25 cellular contexts compared by ENCODE assay signal in the genomic region with DNA sequence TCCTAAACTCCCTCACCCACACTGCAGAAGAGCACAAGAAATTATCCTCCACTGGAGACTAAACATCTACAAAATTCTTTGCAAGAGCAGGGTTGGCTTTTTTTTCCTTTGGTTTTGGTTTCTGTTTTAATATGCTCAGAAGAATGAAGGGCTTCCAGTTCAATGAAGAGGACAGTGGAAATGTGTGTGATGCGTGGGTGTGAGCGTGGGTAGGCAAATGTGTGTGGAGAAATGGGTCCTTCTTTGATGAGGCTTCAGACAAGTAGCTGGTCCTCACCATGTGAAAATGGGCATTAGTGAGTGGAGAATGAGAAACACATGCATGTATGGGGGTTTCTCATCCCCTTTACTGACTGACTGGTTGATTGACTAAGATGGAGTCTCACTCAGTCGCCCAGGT.
DNase-seq lines count a peak whose midpoint lies in the region; ATAC-seq, FAIRE-seq and TF ChIP-seq lines count a peak whose summit lies in the region.
"Had no signal": no experiment of that assay in that cellular context is flagged by ENCODE, and none has a peak within 500 bp of the region (broad histone marks: within the 10 kb centered on the region; RNA-seq: fewer than 3 reads in every experiment).

No MANE protein-coding gene starts in this region.

- peak overlapping the region in 1 of 2 donors; percentile 2 for H3K4me3 Mint-ChIP-seq in stimulated activated naive B cell treated with anti-CD40 and anti-IgM and Interleukin-4, amounts not matched to agents 10 μg/mL and 1 μg/mL and 100 μg/mL, for 72 hours
- no peak overlapping the region for H3K4me3 Mint-ChIP-seq in activated CD4-positive, alpha-beta T cell treated with anti-CD3 and anti-CD28 coated beads for 36 hours
- H3K4me3 Mint-ChIP-seq: CD8-positive, alpha-beta memory T cell; T-helper 17 cell had no signal

- no peaks in the 10 kb centered on the region for H3K9me2 ChIP-seq in DOHH2 (replicated peaks; ENCODE audit: control insufficient read depth, low read length)

- no peak for TF ChIP-seq POLR2A in GM12891 (IDR thresholded peaks at IDR 0.05; ENCODE audit: low read depth, low read length)

- FAIRE-seq in GM12891 (lab: Jason Lieb, UNC): peak; percentile 81

- H3K79me2 ChIP-seq in DOHH2 (ENCODE audit: control insufficient read depth, low read length): no peaks in the 10 kb centered on the region
- no peaks in the 10 kb centered on the region for H3K79me2 ChIP-seq in OCI-LY3 (ENCODE audit: low read length)

- TF ChIP-seq CTCF in DOHH2 (IDR thresholded peaks at IDR 0.05; ENCODE audit: low read depth, low read length, poor library complexity, severe bottlenecking) (no peak), OCI-LY3 (IDR thresholded peaks at IDR 0.05; ENCODE audit: low read depth, low read length) (no peak)

- no peak overlapping the region for H3K4me3 ChIP-seq in DOHH2 (ENCODE audit: low read length)
- H3K4me3 ChIP-seq in OCI-LY3 (ENCODE audit: low read length): peak overlapping the region; percentile 35
- H3K4me3 ChIP-seq: PC-9 had no signal

- no peaks in the 10 kb centered on the region for H3K27me3 Mint-ChIP-seq in stimulated activated naive B cell treated with anti-CD40 and anti-IgM and Interleukin-4, amounts not matched to agents 10 μg/mL and 1 μg/mL and 100 μg/mL, for 72 hours
- peaks cover 4% of the 10 kb centered on the region for H3K27me3 Mint-ChIP-seq in activated CD4-positive, alpha-beta T cell treated with anti-CD3 and anti-CD28 coated beads for 36 hours
- H3K27me3 Mint-ChIP-seq: T-helper 17 cell had no signal

- no peaks in the 10 kb centered on the region for H3K36me3 ChIP-seq in DOHH2 (ENCODE audit: control insufficient read depth, low read length)
- H3K36me3 ChIP-seq in OCI-LY3 (replicated peaks; ENCODE audit: low read depth, low read length): no peaks in the 10 kb centered on the region

- peak overlapping the region; percentile 5; the same call in 1 of the 2 replicates for H3K4me2 ChIP-seq in DOHH2 (ENCODE audit: low read length)
- peak overlapping the region; percentile 78 for H3K4me2 ChIP-seq in OCI-LY3 (ENCODE audit: low read length)
- H3K4me2 ChIP-seq: PC-9 had no signal

- DNase-seq in GM12891 (ENCODE audit: insufficient read length, low spot score): no peak
- DNase-seq in stimulated activated naive B cell treated with anti-CD40 and anti-IgM and Interleukin-4, amounts not matched to agents 10 μg/mL and 1 μg/mL and 100 μg/mL, for 72 hours: no peak
- no peak for DNase-seq in activated CD4-positive, alpha-beta T cell treated with anti-CD3 and anti-CD28 coated beads for 36 hours
- DNase-seq in dermis blood vessel endothelial cell: no peak
- no peak for DNase-seq in SKM-1 treated with dmso at 0.1 percent for 144 hours (lab: John Stamatoyannopoulos, UW; ENCODE audit: unreplicated experiment)
- DNase-seq: C1 segment of cervical spinal cord; Calu3; CD8-positive, alpha-beta memory T cell; GDM1; H7; KBM-7; MM.1S; NCI-H1048; NCI-H1417 treated with DMSO at 0.1 percent for 48 hours; NCI-H187; NCI-H2107; NCI-H446 treated with DMSO at 0.1 percent for 48 hours; NCI-H526 treated with DMSO at 0.1 percent for 48 hours; PC-9; RPMI8226; SHP77; SW 1271; T-helper 17 cell had no signal

- H3K27ac ChIP-seq in DOHH2 (ENCODE audit: low read depth, low read length) (no peak overlapping the region), OCI-LY3 (ENCODE audit: low read length) (peak overlapping the region; percentile 11; the same call in 1 of the 2 replicates)
- H3K27ac ChIP-seq: PC-9 had no signal

- H3K4me1 ChIP-seq in DOHH2 (ENCODE audit: control insufficient read depth, low read length) (peaks cover 34% of the 10 kb centered on the region), OCI-LY3 (ENCODE audit: low read length) (peaks cover 38% of the 10 kb centered on the region)

- H4K20me1 ChIP-seq in DOHH2 (ENCODE audit: control insufficient read depth, insufficient read depth, low read depth, low read length) (no peaks in the 10 kb centered on the region), OCI-LY3 (ENCODE audit: insufficient read depth, low read length) (no peaks in the 10 kb centered on the region)

- POLR2A ChIA-PET in activated CD4-positive, alpha-beta T cell treated with anti-CD3 and anti-CD28 coated beads for 36 hours (lab: Charles Lee): no interaction called here

- CTCF ChIA-PET in activated CD4-positive, alpha-beta T cell treated with anti-CD3 and anti-CD28 coated beads for 36 hours (lab: Charles Lee): no interaction called here

- no peak overlapping the region for H2AFZ ChIP-seq in OCI-LY3 (ENCODE audit: low read depth, low read length)
- H2AFZ ChIP-seq: PC-9 had no signal

- peaks cover 24 to 43% of the 10 kb centered on the region in 2 donors for H3K4me1 Mint-ChIP-seq in stimulated activated naive B cell treated with anti-CD40 and anti-IgM and Interleukin-4, amounts not matched to agents 10 μg/mL and 1 μg/mL and 100 μg/mL, for 72 hours
- no peaks in the 10 kb centered on the region for H3K4me1 Mint-ChIP-seq in activated CD4-positive, alpha-beta T cell treated with anti-CD3 and anti-CD28 coated beads for 36 hours
- H3K4me1 Mint-ChIP-seq: CD8-positive, alpha-beta memory T cell; T-helper 17 cell had no signal

- peak; percentile 24 to 35 for ATAC-seq in stimulated activated naive B cell treated with anti-CD40 and anti-IgM and Interleukin-4, amounts not matched to agents 10 μg/mL and 1 μg/mL and 100 μg/mL, for 72 hours (replicated peaks)
- ATAC-seq in activated CD4-positive, alpha-beta T cell treated with anti-CD3 and anti-CD28 coated beads for 36 hours: no peak
- ATAC-seq: T-helper 17 cell had no signal

- H3K36me3 Mint-ChIP-seq in stimulated activated naive B cell treated with anti-CD40 and anti-IgM and Interleukin-4, amounts not matched to agents 10 μg/mL and 1 μg/mL and 100 μg/mL, for 72 hours: peaks cover 7 to 10% of the 10 kb centered on the region in 2 donors
- no peaks in the 10 kb centered on the region for H3K36me3 Mint-ChIP-seq in activated CD4-positive, alpha-beta T cell treated with anti-CD3 and anti-CD28 coated beads for 36 hours (ENCODE audit: low read depth)
- H3K36me3 Mint-ChIP-seq: CD8-positive, alpha-beta memory T cell had no signal

- no peak overlapping the region for H3K27ac Mint-ChIP-seq in stimulated activated naive B cell treated with anti-CD40 and anti-IgM and Interleukin-4, amounts not matched to agents 10 μg/mL and 1 μg/mL and 100 μg/mL, for 72 hours
- H3K27ac Mint-ChIP-seq in activated CD4-positive, alpha-beta T cell treated with anti-CD3 and anti-CD28 coated beads for 36 hours: no peak overlapping the region
- H3K27ac Mint-ChIP-seq: CD8-positive, alpha-beta memory T cell; T-helper 17 cell had no signal

- no peak overlapping the region for H3K9ac ChIP-seq in OCI-LY3 (ENCODE audit: low read length)

- H3K9me3 ChIP-seq in DOHH2 (ENCODE audit: control insufficient read depth, insufficient read depth, low read length) (no peaks in the 10 kb centered on the region), OCI-LY3 (ENCODE audit: insufficient read depth, low read length) (no peaks in the 10 kb centered on the region)

- H3K9me3 Mint-ChIP-seq in stimulated activated naive B cell treated with anti-CD40 and anti-IgM and Interleukin-4, amounts not matched to agents 10 μg/mL and 1 μg/mL and 100 μg/mL, for 72 hours: no peaks in the 10 kb centered on the region
- H3K9me3 Mint-ChIP-seq in activated CD4-positive, alpha-beta T cell treated with anti-CD3 and anti-CD28 coated beads for 36 hours (ENCODE audit: low read depth): no peaks in the 10 kb centered on the region

- H3F3A ChIP-seq in DOHH2 (ENCODE audit: control insufficient read depth, insufficient read depth): 0 out of 2 replicates have a peak, but pooled peaks cover 2% of the 10 kb centered on the region

- H3K27me3 ChIP-seq in DOHH2 (ENCODE audit: control insufficient read depth, low read length): no peaks in the 10 kb centered on the region
- no peaks in the 10 kb centered on the region for H3K27me3 ChIP-seq in OCI-LY3 (ENCODE audit: low read depth, low read length)

- intact Hi-C loops in activated CD4-positive, alpha-beta T cell treated with anti-CD3 and anti-CD28 coated beads for 36 hours (cut with DNase I, micrococcal nuclease): no loop called here

TF ChIP-seq in GM12891, 5 proteins besides CTCF, POLR2A, EP300 and RAD21:
- no peak for TF ChIP-seq POLR2AphosphoS5 (IDR thresholded peaks at IDR 0.05; ENCODE audit: low read depth, low read length)
- no peak for TF ChIP-seq PAX5 (IDR thresholded peaks at IDR 0.05; ENCODE audit: insufficient read depth, low read length, severe bottlenecking)
- no peak for TF ChIP-seq TAF1 (IDR thresholded peaks at IDR 0.05; ENCODE audit: low read depth, low read length)
- TF ChIP-seq SPI1 (IDR thresholded peaks at IDR 0.05; ENCODE audit: low read depth, low read length): no peak
- TF ChIP-seq POU2F2 (IDR thresholded peaks at IDR 0.05; ENCODE audit: low read depth, low read length): no peak
